In the genomic region with DNA sequence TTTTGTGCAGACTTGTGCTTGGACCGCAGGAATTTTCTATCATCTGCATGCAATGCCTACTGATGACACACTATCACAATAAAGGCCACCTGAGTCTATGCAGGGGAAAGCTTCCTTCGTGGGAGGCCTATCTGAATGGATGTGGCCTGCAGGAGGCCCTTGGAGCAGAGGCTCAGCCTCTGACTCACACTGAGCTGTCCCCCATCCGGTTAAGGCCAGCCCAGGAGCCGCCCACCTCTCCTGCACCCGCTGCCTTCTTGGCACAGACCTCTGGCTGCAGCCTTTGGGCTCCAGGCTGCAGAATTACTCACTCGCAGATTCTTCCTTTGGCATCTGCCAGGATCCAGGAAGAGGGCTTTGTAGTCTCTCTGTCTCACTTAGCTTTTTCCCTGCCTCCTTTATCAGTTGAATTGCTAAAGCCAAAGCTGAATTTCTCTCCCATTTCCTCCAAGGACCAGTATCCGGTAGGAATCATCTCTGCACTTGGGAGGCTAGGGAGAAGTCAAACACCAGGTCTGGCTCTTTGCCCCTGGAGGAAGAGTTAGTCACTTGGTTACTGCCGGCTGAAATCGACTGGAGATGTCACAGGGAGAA, we compare ENCODE assay signal across 8 cellular contexts.
DNase-seq lines count a peak whose midpoint lies in the region; ATAC-seq and TF ChIP-seq lines count a peak whose summit lies in the region.

No MANE protein-coding gene starts in this region.

- peak overlapping the region; percentile 72 for H2AFZ ChIP-seq in parathyroid adenoma

- peak; percentile 44 for DNase-seq in ELF-1 (ENCODE audit: low read depth, low spot score)
- DNase-seq in Panc1 (ENCODE audit: low read depth, low spot score), result peak; percentile 97
- DNase-seq in fibroblast of mammary gland (ENCODE audit: low read depth), result peak; percentile 99
- no peak for DNase-seq in NCI-H2081 (lab: John Stamatoyannopoulos, UW)
- DNase-seq in GF-D8 (lab: John Stamatoyannopoulos, UW), result no peak
- no peak for DNase-seq in activated effector memory CD4-positive, alpha-beta T cell treated with anti-CD3 and anti-CD28 coated beads, Interleukin-2, amount 50 U/mL, for 16 hours

- H3K4me1 ChIP-seq in Panc1 (ENCODE audit: control insufficient read depth, insufficient read depth, low read length) (peaks cover 26% of the 10 kb centered on the region), parathyroid adenoma (peaks cover 6% of the 10 kb centered on the region)

- in situ Hi-C loops in Panc1 (cut with HindIII; ENCODE audit: low pct_unique_long_range_greater_than_20kb, low sequenced_read_pairs), result no loop called here

- TF ChIP-seq CTCF in Panc1 (IDR thresholded peaks at IDR 0.05) (no peak), fibroblast of mammary gland (conservative IDR thresholded peaks at IDR 0.05; ENCODE audit: control insufficient read depth, insufficient read depth, low read depth, low read length) (peak; percentile 21), parathyroid adenoma (IDR thresholded peaks at IDR 0.05) (no peak)

- H3K36me3 ChIP-seq in Panc1 (ENCODE audit: control insufficient read depth, insufficient read depth, low read length) (no peaks in the 10 kb centered on the region), parathyroid adenoma (ENCODE audit: control insufficient read depth, insufficient read depth, low read length) (no peaks in the 10 kb centered on the region)

- H3K4me3 ChIP-seq in Panc1 (ENCODE audit: low read depth in 2 of 2, low read length in 2 of 2) (peak overlapping the region in 1 of 2 experiments; percentile 31; a peak in 2 of 4 replicates), fibroblast of mammary gland (ENCODE audit: control insufficient read depth, low read depth, low read length) (no peak overlapping the region), parathyroid adenoma (ENCODE audit: low read depth, low read length) (no peak overlapping the region)

- H3K27ac ChIP-seq in Panc1 (ENCODE audit: low read length) (peak overlapping the region; percentile 89), parathyroid adenoma (peak overlapping the region; percentile 24)

- no TSS peak for BruUV-seq in Panc1 (replicated peaks; lab: Mats Ljungman, UMichigan)

- H3K9me3 ChIP-seq in Panc1 (ENCODE audit: control insufficient read depth, insufficient read depth, low read depth, low read length) (no peaks in the 10 kb centered on the region), parathyroid adenoma (ENCODE audit: control insufficient read depth, low read length) (no peaks in the 10 kb centered on the region)

- intact Hi-C loops in Panc1 (cut with micrococcal nuclease; ENCODE audit: unreplicated experiment), result no loop called here

- CTCF ChIA-PET in Panc1 (lab: Charles Lee), result no interaction called here

- no peaks in the 10 kb centered on the region for H3K79me2 ChIP-seq in parathyroid adenoma

- no peaks in the 10 kb centered on the region for H3K27me3 ChIP-seq in Panc1 (ENCODE audit: control insufficient read depth, insufficient read depth, low read length)
- H3K27me3 ChIP-seq in parathyroid adenoma (ENCODE audit: control insufficient read depth, insufficient read depth, low read length), result no peaks in the 10 kb centered on the region

- ATAC-seq in Panc1, result peak; percentile 99
- ATAC-seq in GM18907 (IDR thresholded peaks at IDR 0.05; ENCODE audit: unreplicated experiment), result no peak

- POLR2A ChIA-PET in Panc1 (lab: Charles Lee), result interaction anchor here (0.5 to 1.0 kb wide), 2 partner anchors 11 to 23 kb away, joined by 3 read pairs; no protein-coding TSS in a partner anchor

- no peak overlapping the region for H3K4me2 ChIP-seq in parathyroid adenoma (ENCODE audit: low read length)

- no peak overlapping the region for H3K9ac ChIP-seq in parathyroid adenoma

Comparison
In these comparisons a context has a peak if more than half of its experiments do, and no peak if none do; other contexts are left out.
1. DNase-seq: peak in ELF-1 (single experiment), Panc1 (single experiment) and fibroblast of mammary gland (single experiment); none in NCI-H2081 (0 of 2), GF-D8 (single experiment) and activated effector memory CD4-positive, alpha-beta T cell treated with anti-CD3 and anti-CD28 coated beads, Interleukin-2, amount 50 U/mL, for 16 hours (single experiment).